ENCODE assay signal across 1 cellular context in genomic region chr15:59656935-59657634, GRCh38.
TF ChIP-seq lines count a peak whose summit lies in the region.

TSS of gene GTF2A2 (minus strand) at chr15:59657515. CDS start at chr15:59652277, 5,238 bp downstream.

TF ChIP-seq in WTC11, 78 proteins besides CTCF, POLR2A, EP300 and RAD21 (continued from another document):
- peak; percentile 78; the same call in 1 of the 2 replicates for TF ChIP-seq FOXP1 (CRISPR knock-in tag; IDR thresholded peaks at IDR 0.05; ENCODE audit: borderline replicate concordance)
- peak; percentile 73 for TF ChIP-seq MAX (CRISPR knock-in tag; IDR thresholded peaks at IDR 0.05)
- no peak for TF ChIP-seq ZNF281 (CRISPR knock-in tag; IDR thresholded peaks at IDR 0.05)
- no peak for TF ChIP-seq NFATC4 (CRISPR knock-in tag; IDR thresholded peaks at IDR 0.05)
- TF ChIP-seq ZSCAN18 (CRISPR knock-in tag; IDR thresholded peaks at IDR 0.05) = no peak
- no peak for TF ChIP-seq IRF2 (CRISPR knock-in tag; IDR thresholded peaks at IDR 0.05; ENCODE audit: borderline replicate concordance, low read depth)
- no peak for TF ChIP-seq USF1 (CRISPR knock-in tag; IDR thresholded peaks at IDR 0.05)
- no peak for TF ChIP-seq SMAD3 (CRISPR knock-in tag; IDR thresholded peaks at IDR 0.05; ENCODE audit: borderline replicate concordance)
- no peak for TF ChIP-seq MXD4 (CRISPR knock-in tag; IDR thresholded peaks at IDR 0.05; ENCODE audit: borderline replicate concordance)
- no peak for TF ChIP-seq TEAD4 (CRISPR knock-in tag; IDR thresholded peaks at IDR 0.05)
- 0 out of 2 replicates have a peak, but pooled peaks have one; percentile 52 for TF ChIP-seq HMGXB4 (CRISPR knock-in tag; IDR thresholded peaks at IDR 0.05)
- TF ChIP-seq ZBTB43 (CRISPR knock-in tag; IDR thresholded peaks at IDR 0.05) = no peak
- TF ChIP-seq ETV6 (CRISPR knock-in tag; IDR thresholded peaks at IDR 0.05) = no peak
- TF ChIP-seq ZNF121 (CRISPR knock-in tag; IDR thresholded peaks at IDR 0.05) = no peak
